ENCODE assay signal across 10 cellular contexts in the genomic region with DNA sequence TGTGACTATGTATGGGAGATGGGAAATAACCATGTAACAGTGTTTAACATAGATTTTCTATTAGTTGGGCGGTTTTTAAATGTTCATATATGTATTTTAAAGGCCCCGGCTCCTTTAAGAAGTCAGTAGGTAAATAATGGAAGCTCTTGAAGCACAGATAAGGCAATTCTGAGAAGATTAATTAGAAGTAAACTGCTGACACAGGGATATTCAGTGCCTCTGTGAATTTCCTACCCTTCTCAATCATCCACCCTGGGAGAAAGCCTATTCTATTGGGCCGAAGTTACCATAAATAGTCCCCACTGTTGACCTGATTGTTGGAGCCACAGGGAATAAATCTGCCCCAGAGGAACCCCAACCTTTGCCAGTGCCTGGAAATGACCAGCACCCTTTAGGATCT. TPM values are rescaled to one million over a fixed set of nuclear protein-coding genes. Genes with fewer than 3 reads are reported as not detected.
"Had no signal": no experiment of that assay in that cellular context is flagged by ENCODE, and none has a peak within 500 bp of the region (broad histone marks: within the 10 kb centered on the region; RNA-seq: fewer than 3 reads in every experiment).

No MANE protein-coding gene starts in this region.

- ATAC-seq: HCT116 had no signal

- H2AFZ ChIP-seq: GM23248 had no signal

- DNase-seq: GM23248, H7, HFFc6, KG1 had no signal

- H3K9me3 ChIP-seq: HAP-1 had no signal

- H3K4me3 ChIP-seq: GM23248, HAP-1 had no signal

- H3K27ac ChIP-seq: GM23248, HL-60 had no signal

- H3K4me1 ChIP-seq: HAP-1 had no signal

- H3K9ac ChIP-seq: GM23248 had no signal

- H3K36me3 ChIP-seq: HAP-1 had no signal

RNA-seq across cellular contexts. Expression of gene SIX3, which starts 56.8 kb away (rescaled TPM):
- total RNA-seq: GM23248, H4, HFFc6, HT1080 had no signal
- polyA plus RNA-seq: GM23248, IgD-negative memory B cell had no signal
